17 cellular contexts compared by ENCODE assay signal in genomic region chr3:18401298-18401961, GRCh38. TPM values are rescaled to one million over a fixed set of nuclear protein-coding genes. Genes with fewer than 3 reads are reported as not detected.
DNase-seq lines count a peak whose midpoint lies in the region; TF ChIP-seq lines count a peak whose summit lies in the region.
"Had no signal": no experiment of that assay in that cellular context is flagged by ENCODE, and none has a peak within 500 bp of the region (broad histone marks: within the 10 kb centered on the region; RNA-seq: fewer than 3 reads in every experiment).

No MANE protein-coding gene starts in this region.

- H3K4me3 ChIP-seq in HL-60 (replicated peaks; ENCODE audit: insufficient read depth, low read length) (no peak overlapping the region), neutrophil (ENCODE audit: low read depth in 1 of 2, low read length in 1 of 2) (no peak overlapping the region), adrenal gland (no peak overlapping the region)
- H3K4me3 ChIP-seq: left lung had no signal

- H3K4me1 Mint-ChIP-seq in T-helper 1 cell treated with Interleukin-12 subunit alpha and Interleukin-12 subunit beta and Interleukin-4 antibody, amounts not matched to agents 30 μg/mL and 1 μg/mL, for 36 hours (ENCODE audit: low read depth) = peaks cover 89% of the 10 kb centered on the region
- peaks cover 93% of the 10 kb centered on the region for H3K4me1 Mint-ChIP-seq in activated naive CD8-positive, alpha-beta T cell treated with anti-CD3 and anti-CD28 coated beads for 36 hours
- H3K4me1 Mint-ChIP-seq: H9, neural crest cell had no signal

- H3K27me3 Mint-ChIP-seq in T-helper 1 cell treated with Interleukin-12 subunit alpha and Interleukin-12 subunit beta and Interleukin-4 antibody, amounts not matched to agents 30 μg/mL and 1 μg/mL, for 36 hours (ENCODE audit: low read depth) = no peaks in the 10 kb centered on the region
- H3K27me3 Mint-ChIP-seq in activated naive CD8-positive, alpha-beta T cell treated with anti-CD3 and anti-CD28 coated beads for 36 hours = no peaks in the 10 kb centered on the region

- H3K4me3 Mint-ChIP-seq in T-helper 1 cell treated with Interleukin-12 subunit alpha and Interleukin-12 subunit beta and Interleukin-4 antibody, amounts not matched to agents 30 μg/mL and 1 μg/mL, for 36 hours = peak overlapping the region; percentile 33
- H3K4me3 Mint-ChIP-seq in activated naive CD8-positive, alpha-beta T cell treated with anti-CD3 and anti-CD28 coated beads for 36 hours = peak overlapping the region; percentile 69
- H3K4me3 Mint-ChIP-seq: H9, neural crest cell had no signal

- H3K36me3 Mint-ChIP-seq in T-helper 1 cell treated with Interleukin-12 subunit alpha and Interleukin-12 subunit beta and Interleukin-4 antibody, amounts not matched to agents 30 μg/mL and 1 μg/mL, for 36 hours (ENCODE audit: low read depth) = peaks cover 81% of the 10 kb centered on the region
- peaks cover 78% of the 10 kb centered on the region for H3K36me3 Mint-ChIP-seq in activated naive CD8-positive, alpha-beta T cell treated with anti-CD3 and anti-CD28 coated beads for 36 hours

- WGBS in adrenal gland, 4 donors = 83 to 97% (median 90%) methylated on average over 10 of the region's 10 CpGs

- H3K36me3 ChIP-seq in neutrophil (peaks cover 14% of the 10 kb centered on the region), adrenal gland (replicated peaks in 1 of 2) (no peaks in the 10 kb centered on the region)
- H3K36me3 ChIP-seq: left lung had no signal

- H3K4me1 ChIP-seq in neutrophil (ENCODE audit: control insufficient read depth in 1 of 2, insufficient read depth in 1 of 2, low read depth in 1 of 2, low read length in 1 of 2) (peaks cover 12 to 29% of the 10 kb centered on the region in 2 experiments), adrenal gland (replicated peaks in 1 of 2) (no peaks in the 10 kb centered on the region)
- H3K4me1 ChIP-seq: Caco-2 had no signal

- TF ChIP-seq CTCF in HL-60 (IDR thresholded peaks at IDR 0.05; ENCODE audit: insufficient read depth, low read length) = no peak
- TF ChIP-seq CTCF in neutrophil (IDR thresholded peaks at IDR 0.05) = no peak
- no peak for TF ChIP-seq CTCF in adrenal gland (IDR thresholded peaks at IDR 0.05)

- intact Hi-C loops in adrenal gland (cut with DNase I) = no loop called here

- H3K27ac ChIP-seq in HL-60 (replicated peaks) (peak overlapping the region; percentile 27; the same call in 1 of the 2 replicates), neutrophil (peak overlapping the region; percentile 32), adrenal gland (no peak overlapping the region)
- H3K27ac ChIP-seq: epithelial cell of prostate, left lung had no signal

- H3K27ac Mint-ChIP-seq in T-helper 1 cell treated with Interleukin-12 subunit alpha and Interleukin-12 subunit beta and Interleukin-4 antibody, amounts not matched to agents 30 μg/mL and 1 μg/mL, for 36 hours = peak overlapping the region; percentile 82
- peak overlapping the region; percentile 89 for H3K27ac Mint-ChIP-seq in activated naive CD8-positive, alpha-beta T cell treated with anti-CD3 and anti-CD28 coated beads for 36 hours
- H3K27ac Mint-ChIP-seq: H9 had no signal

- TF ChIP-seq POLR2A in adrenal gland (IDR thresholded peaks at IDR 0.05) = no peak

- DNase-seq in T-helper 1 cell = no peak
- DNase-seq in HL-60 (ENCODE audit: low read depth in 1 of 2, low spot score in 1 of 2) = peak in 1 of 2 experiments; percentile 8
- DNase-seq in activated naive CD8-positive, alpha-beta T cell treated with anti-CD3 and anti-CD28 coated beads for 36 hours = no peak
- DNase-seq in adrenal gland = no peak
- DNase-seq in NCI-H526 (lab: John Stamatoyannopoulos, UW) = no peak
- no peak for DNase-seq in NCI-H1092 (lab: John Stamatoyannopoulos, UW)
- DNase-seq: Caco-2, cerebellar nuclear complex, H9, left lung, NCI-H1417, NCI-H510A, SW 1271 had no signal

- H3K9me3 ChIP-seq in neutrophil = no peaks in the 10 kb centered on the region
- no peaks in the 10 kb centered on the region for H3K9me3 ChIP-seq in adrenal gland (replicated peaks in 1 of 3)
- H3K9me3 ChIP-seq: Caco-2, left lung had no signal

- no peaks in the 10 kb centered on the region for H3K9me3 Mint-ChIP-seq in T-helper 1 cell treated with Interleukin-12 subunit alpha and Interleukin-12 subunit beta and Interleukin-4 antibody, amounts not matched to agents 30 μg/mL and 1 μg/mL, for 36 hours
- H3K9me3 Mint-ChIP-seq in activated naive CD8-positive, alpha-beta T cell treated with anti-CD3 and anti-CD28 coated beads for 36 hours = peaks cover 5% of the 10 kb centered on the region
- H3K9me3 Mint-ChIP-seq: H9, neural crest cell had no signal

- H3K27me3 ChIP-seq in HL-60 (ENCODE audit: insufficient read depth, poor library complexity, severe bottlenecking) (no peaks in the 10 kb centered on the region), neutrophil (no peaks in the 10 kb centered on the region), adrenal gland (no peaks in the 10 kb centered on the region)
- H3K27me3 ChIP-seq: left lung had no signal

RNA-seq across cellular contexts. Expression of gene SATB1, which starts 23.7 kb away (rescaled TPM):
- total RNA-seq in activated naive CD8-positive, alpha-beta T cell treated with anti-CD3 and anti-CD28 coated beads for 36 hours = 10 to 100 TPM; 92.0 to 94.8 TPM
- 10 to 100 TPM in 7 of 8 donors, 1 to 10 TPM in 1; 9.8 to 31.5 (median 19.5) TPM for total RNA-seq in adrenal gland
- 10 to 100 TPM in 2 of 3 donors, 1 to 10 TPM in 1; 9.1 to 12.3 (median 12.3) TPM for polyA plus RNA-seq in adrenal gland

Comparison
In these comparisons a context has a peak if more than half of its experiments do, and no peak if none do; other contexts are left out.
1. H3K27ac ChIP-seq: peak in HL-60 (single experiment) and neutrophil (single experiment); none in adrenal gland (0 of 5).